ENCODE assay signal across 34 cellular contexts in genomic region chr2:67050621-67051020, GRCh38.
DNase-seq lines count a peak whose midpoint lies in the region; FAIRE-seq and TF ChIP-seq lines count a peak whose summit lies in the region.
"Had no signal": no experiment of that assay in that cellular context is flagged by ENCODE, and none has a peak within 500 bp of the region (broad histone marks: within the 10 kb centered on the region; RNA-seq: fewer than 3 reads in every experiment).

No MANE protein-coding gene starts in this region.

- H3K4me1 Mint-ChIP-seq in nephron progenitor cell = peaks cover 36% of the 10 kb centered on the region
- H3K4me1 Mint-ChIP-seq: activated CD4-positive, alpha-beta T cell treated with anti-CD3 and anti-CD28 coated beads, Interleukin-2, amount 10 ng/mL, durations not matched to agents 7 days and 5 days; activated CD8-positive, alpha-beta memory T cell treated with anti-CD3 and anti-CD28 coated beads, Interleukin-2, amount 10 ng/mL, durations not matched to agents 7 days and 5 days; CD4-positive, alpha-beta memory T cell; H9; naive B cell had no signal

- no peak overlapping the region for H3K4me3 Mint-ChIP-seq in nephron progenitor cell
- H3K4me3 Mint-ChIP-seq: activated CD4-positive, alpha-beta T cell treated with anti-CD3 and anti-CD28 coated beads, Interleukin-2, amount 10 ng/mL, durations not matched to agents 7 days and 5 days; activated CD8-positive, alpha-beta memory T cell treated with anti-CD3 and anti-CD28 coated beads, Interleukin-2, amount 10 ng/mL, durations not matched to agents 7 days and 5 days; brain; CD4-positive, alpha-beta memory T cell; H9; naive B cell had no signal

- H3K36me3 Mint-ChIP-seq in nephron progenitor cell (ENCODE audit: low read depth) = peaks cover 18% of the 10 kb centered on the region
- H3K36me3 Mint-ChIP-seq: activated CD8-positive, alpha-beta memory T cell treated with anti-CD3 and anti-CD28 coated beads, Interleukin-2, amount 10 ng/mL, durations not matched to agents 7 days and 5 days; brain; CD4-positive, alpha-beta memory T cell; naive B cell had no signal

- no peak for TF ChIP-seq CTCF in nephron progenitor cell (IDR thresholded peaks at IDR 0.05)

- TF ChIP-seq POLR2A in H54 (IDR thresholded peaks at IDR 0.05; ENCODE audit: low read depth, low read length) = no peak

- no peak overlapping the region for H3K27ac Mint-ChIP-seq in nephron progenitor cell
- H3K27ac Mint-ChIP-seq: activated CD4-positive, alpha-beta T cell treated with anti-CD3 and anti-CD28 coated beads, Interleukin-2, amount 10 ng/mL, durations not matched to agents 7 days and 5 days; activated CD8-positive, alpha-beta memory T cell treated with anti-CD3 and anti-CD28 coated beads, Interleukin-2, amount 10 ng/mL, durations not matched to agents 7 days and 5 days; H9; naive B cell had no signal

- peaks cover 24% of the 10 kb centered on the region for H3K9me3 Mint-ChIP-seq in nephron progenitor cell
- H3K9me3 Mint-ChIP-seq: activated CD4-positive, alpha-beta T cell treated with anti-CD3 and anti-CD28 coated beads, Interleukin-2, amount 10 ng/mL, durations not matched to agents 7 days and 5 days had no signal

- no peak for FAIRE-seq in H54 (lab: Jason Lieb, UNC)
- FAIRE-seq: A204.1, G401.6, islet of Langerhans, K562, urothelium cell line had no signal

- H3K27me3 Mint-ChIP-seq in nephron progenitor cell (ENCODE audit: low read depth, poor library complexity) = no peaks in the 10 kb centered on the region
- H3K27me3 Mint-ChIP-seq: activated CD4-positive, alpha-beta T cell treated with anti-CD3 and anti-CD28 coated beads, Interleukin-2, amount 10 ng/mL, durations not matched to agents 7 days and 5 days; activated CD8-positive, alpha-beta memory T cell treated with anti-CD3 and anti-CD28 coated beads, Interleukin-2, amount 10 ng/mL, durations not matched to agents 7 days and 5 days; brain; CD4-positive, alpha-beta memory T cell; naive B cell had no signal

- DNase-seq in NCI-H146 (lab: John Stamatoyannopoulos, UW) (peak; percentile 20), NCI-H146 treated with DMSO at 0.1 percent for 48 hours (lab: John Stamatoyannopoulos, UW; ENCODE audit: unreplicated experiment) (no peak), amniotic epithelial cell (ENCODE audit: low read depth) (peak; percentile 54), foreskin melanocyte (peak; percentile 23), NCI-H526 (lab: John Stamatoyannopoulos, UW) (no peak), H54 (ENCODE audit: insufficient read length, low spot score) (no peak), cortex of kidney (lab: John Stamatoyannopoulos, UW) (no peak), nephron progenitor cell (no peak)
- DNase-seq: activated CD4-positive, alpha-beta T cell treated with anti-CD3 and anti-CD28 coated beads, Interleukin-2, amount 10 ng/mL, durations not matched to agents 7 days and 5 days; activated CD8-positive, alpha-beta memory T cell treated with anti-CD3 and anti-CD28 coated beads, Interleukin-2, amount 10 ng/mL, durations not matched to agents 7 days and 5 days; activated naive CD4-positive, alpha-beta T cell treated with Interleukin-2 at 50 U/mL for 16 hours; activated T-cell treated with anti-CD3 and anti-CD28 coated beads, Interleukin-2, amount 50 U/mL, for 48 hours; CD4-positive, alpha-beta memory T cell; colonic mucosa; effector memory CD4-positive, alpha-beta T cell; erythroblast; gastrocnemius medialis; H9; hypothalamus; left ventricle myocardium inferior; MM.1S; naive B cell; NCI-H524 treated with DMSO at 0.1 percent for 48 hours; psoas muscle; SIG-M5; stimulated activated naive CD8-positive, alpha-beta T cell treated with anti-CD3 and anti-CD28 coated beads, Interleukin-15, Interleukin-2, amounts not matched to agents 100 U/mL and 50 U/mL, for 24 hours; T1000; WERI-Rb-1 had no signal

Comparison
In these comparisons a context has a peak if more than half of its experiments do, and no peak if none do; other contexts are left out.
1. DNase-seq: peak in NCI-H146 (single experiment), amniotic epithelial cell (single experiment) and foreskin melanocyte (single experiment); none in NCI-H146 treated with DMSO at 0.1 percent for 48 hours (single experiment), NCI-H526 (0 of 2), H54 (single experiment), cortex of kidney (single experiment) and nephron progenitor cell (single experiment).